1 cellular context compared by ENCODE assay signal in the genomic region with DNA sequence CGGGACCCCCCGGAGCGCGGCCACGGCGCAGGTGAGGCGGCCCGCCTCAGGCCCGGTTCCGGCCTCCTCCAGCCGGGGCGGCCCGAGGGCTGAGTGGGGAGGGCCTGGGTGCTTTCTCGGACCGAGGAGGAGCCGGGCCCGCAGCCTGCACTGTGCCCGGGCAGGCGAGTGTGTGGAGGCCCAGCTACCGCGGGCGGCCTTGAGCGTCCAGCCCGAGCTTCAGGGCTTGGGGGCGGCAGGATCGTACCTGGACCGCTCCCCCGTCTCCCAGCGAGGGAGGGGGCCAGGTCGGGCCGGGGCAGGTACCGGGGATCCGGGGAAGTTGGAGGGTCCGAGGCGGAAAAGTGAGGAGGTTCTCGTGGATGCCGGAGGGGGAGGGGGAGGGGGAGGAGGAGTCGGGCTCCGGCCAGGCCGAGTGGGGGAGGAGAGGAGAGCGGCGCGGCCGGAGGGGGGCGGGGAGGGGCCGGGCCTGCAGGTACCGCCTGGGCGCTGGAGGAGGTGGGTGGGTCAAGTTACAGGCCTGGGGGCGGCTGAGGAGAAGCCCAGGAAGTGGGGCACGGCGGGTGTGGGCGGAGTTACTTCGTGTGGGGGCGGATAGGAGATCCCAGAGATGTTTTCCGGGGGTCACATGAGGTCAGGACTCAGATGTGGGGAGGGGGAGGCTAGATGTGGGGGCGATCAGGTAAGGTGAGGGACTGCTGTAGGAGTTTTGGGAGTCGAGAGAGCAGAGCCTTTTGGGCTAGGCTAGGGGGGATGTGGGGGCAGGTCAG.
TF ChIP-seq lines count a peak whose summit lies in the region.

No MANE protein-coding gene starts in this region.

TF ChIP-seq in K562, 482 proteins besides CTCF, POLR2A, EP300 and RAD21 (continued from another document and continues in another):
- TF ChIP-seq, protein P1, sequence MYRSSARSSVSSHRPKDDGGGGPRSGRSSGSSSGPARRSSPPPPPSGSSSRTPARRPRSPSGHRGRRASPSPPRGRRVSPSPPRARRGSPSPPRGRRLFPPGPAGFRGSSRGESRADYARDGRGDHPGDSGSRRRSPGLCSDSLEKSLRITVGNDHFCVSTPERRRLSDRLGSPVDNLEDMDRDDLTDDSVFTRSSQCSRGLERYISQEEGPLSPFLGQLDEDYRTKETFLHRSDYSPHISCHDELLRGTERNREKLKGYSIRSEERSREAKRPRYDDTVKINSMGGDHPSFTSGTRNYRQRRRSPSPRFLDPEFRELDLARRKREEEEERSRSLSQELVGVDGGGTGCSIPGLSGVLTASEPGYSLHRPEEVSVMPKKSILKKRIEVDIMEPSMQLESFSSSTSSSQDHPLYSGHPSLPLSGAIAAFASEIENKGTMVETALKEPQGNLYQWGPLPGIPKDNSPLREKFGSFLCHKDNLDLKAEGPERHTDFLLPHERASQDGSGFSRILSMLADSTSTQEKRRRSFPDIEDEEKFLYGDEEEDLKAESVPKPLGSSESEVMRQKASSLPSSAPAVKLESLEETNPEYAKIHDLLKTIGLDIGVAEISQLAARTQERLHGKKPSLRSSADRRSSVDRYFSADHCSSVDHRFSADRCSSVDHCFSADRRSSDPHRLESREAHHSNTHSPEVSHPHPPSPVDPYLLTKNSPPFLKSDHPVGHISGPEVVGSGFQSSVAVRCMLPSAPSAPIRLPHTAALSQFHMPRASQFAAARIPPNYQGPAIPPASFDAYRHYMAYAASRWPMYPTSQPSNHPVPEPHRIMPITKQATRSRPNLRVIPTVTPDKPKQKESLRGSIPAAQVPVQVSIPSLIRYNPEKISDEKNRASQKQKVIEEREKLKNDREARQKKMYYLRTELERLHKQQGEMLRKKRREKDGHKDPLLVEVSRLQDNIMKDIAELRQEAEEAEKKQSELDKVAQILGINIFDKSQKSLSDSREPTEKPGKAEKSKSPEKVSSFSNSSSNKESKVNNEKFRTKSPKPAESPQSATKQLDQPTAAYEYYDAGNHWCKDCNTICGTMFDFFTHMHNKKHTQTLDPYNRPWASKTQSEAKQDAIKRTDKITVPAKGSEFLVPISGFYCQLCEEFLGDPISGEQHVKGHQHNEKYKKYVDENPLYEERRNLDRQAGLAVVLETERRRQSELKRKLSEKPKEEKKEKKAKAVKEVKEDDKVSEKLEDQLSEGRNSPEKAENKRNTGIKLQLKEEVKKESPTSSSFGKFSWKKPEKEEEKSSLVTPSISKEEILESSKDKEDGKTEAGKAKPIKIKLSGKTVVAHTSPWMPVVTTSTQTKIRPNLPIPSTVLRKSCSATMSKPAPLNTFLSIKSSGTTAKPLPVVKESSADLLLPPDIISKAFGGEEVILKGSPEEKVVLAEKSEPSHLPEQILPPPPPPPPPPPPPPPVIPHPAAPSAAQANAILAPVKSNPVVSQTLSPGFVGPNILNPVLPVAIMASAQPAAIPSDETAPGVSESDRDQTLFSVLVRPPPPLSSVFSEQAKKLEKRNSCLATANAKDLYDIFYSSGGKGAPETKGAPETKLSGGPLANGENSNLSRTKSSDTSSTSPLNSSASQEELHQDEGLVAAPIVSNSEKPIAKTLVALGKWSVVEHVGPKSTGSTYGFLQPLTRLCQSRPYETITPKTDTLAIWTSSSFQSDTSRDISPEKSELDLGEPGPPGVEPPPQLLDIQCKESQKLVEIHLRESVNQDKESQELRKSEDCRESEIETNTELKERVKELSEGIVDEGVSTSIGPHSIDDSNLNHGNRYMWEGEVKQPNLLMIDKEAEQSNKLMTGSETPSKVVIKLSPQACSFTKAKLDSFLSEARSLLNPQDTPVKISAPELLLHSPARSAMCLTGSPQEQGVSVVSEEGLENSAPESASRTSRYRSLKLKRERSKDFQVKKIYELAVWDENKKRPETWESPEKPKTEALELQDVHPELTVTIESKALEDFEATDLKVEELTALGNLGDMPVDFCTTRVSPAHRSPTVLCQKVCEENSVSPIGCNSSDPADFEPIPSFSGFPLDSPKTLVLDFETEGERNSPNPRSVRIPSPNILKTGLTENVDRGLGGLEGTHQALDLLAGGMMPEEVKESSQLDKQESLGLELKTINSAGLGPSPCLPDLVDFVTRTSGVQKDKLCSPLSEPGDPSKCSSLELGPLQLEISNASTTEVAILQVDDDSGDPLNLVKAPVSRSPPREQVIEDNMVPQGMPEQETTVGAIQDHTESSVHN (IDR thresholded peaks at IDR 0.05; ENCODE audit: borderline replicate concordance in 1 of 2, low read depth in 1 of 2): no peak
- TF ChIP-seq GATA2 (CRISPR knock-in tag; IDR thresholded peaks at IDR 0.05) (peak; percentile 55), ZNF197 (CRISPR knock-in tag; IDR thresholded peaks at IDR 0.05; ENCODE audit: low read depth) (no peak), ZNF431 (CRISPR knock-in tag; IDR thresholded peaks at IDR 0.05) (no peak), BACH1 (tag; IDR thresholded peaks at IDR 0.05) (no peak), HMGXB4 (CRISPR knock-in tag; IDR thresholded peaks at IDR 0.05) (no peak), ZNF311 (CRISPR knock-in tag; IDR thresholded peaks at IDR 0.05) (no peak), SAFB (IDR thresholded peaks at IDR 0.05; ENCODE audit: borderline replicate concordance, low read depth, low read length) (no peak), ZFP36 (IDR thresholded peaks at IDR 0.05; ENCODE audit: low read depth, low read length, partially characterized antibody) (no peak), BCL6 (CRISPR knock-in tag; IDR thresholded peaks at IDR 0.05) (no peak), LARP7 (IDR thresholded peaks at IDR 0.05) (no peak), CTBP1 (IDR thresholded peaks at IDR 0.05; ENCODE audit: borderline replicate concordance) (no peak), PPARD (CRISPR knock-in tag; IDR thresholded peaks at IDR 0.05) (no peak), WHSC1 (IDR thresholded peaks at IDR 0.05; ENCODE audit: low read length) (no peak), FOXA1 (IDR thresholded peaks at IDR 0.05; ENCODE audit: borderline replicate concordance) (no peak), ZNF717 (CRISPR knock-in tag; IDR thresholded peaks at IDR 0.05) (no peak), ZNF699 (CRISPR knock-in tag; IDR thresholded peaks at IDR 0.05; ENCODE audit: insufficient replicate concordance) (no peak), SREBF2 (CRISPR knock-in tag; IDR thresholded peaks at IDR 0.05) (no peak), IRF2 (CRISPR knock-in tag; IDR thresholded peaks at IDR 0.05) (no peak), FOSL1 (tag; conservative IDR thresholded peaks at IDR 0.05) (no peak), MCM2 (IDR thresholded peaks at IDR 0.05; ENCODE audit: low read depth) (no peak), EP400 (IDR thresholded peaks at IDR 0.05) (no peak; the same call in 1 of the 2 replicates), PTBP1 (IDR thresholded peaks at IDR 0.05; ENCODE audit: low read depth, low read length) (no peak), HDAC2 (IDR thresholded peaks at IDR 0.05) (0 out of 2 replicates have a peak, but pooled peaks have one; percentile 29), CAMTA2 (CRISPR knock-in tag; conservative IDR thresholded peaks at IDR 0.05) (no peak), HEY1 (CRISPR knock-in tag; IDR thresholded peaks at IDR 0.05; ENCODE audit: borderline replicate concordance) (no peak), E2F1 (CRISPR knock-in tag; IDR thresholded peaks at IDR 0.05) (no peak)
- TF ChIP-seq, protein P2, sequence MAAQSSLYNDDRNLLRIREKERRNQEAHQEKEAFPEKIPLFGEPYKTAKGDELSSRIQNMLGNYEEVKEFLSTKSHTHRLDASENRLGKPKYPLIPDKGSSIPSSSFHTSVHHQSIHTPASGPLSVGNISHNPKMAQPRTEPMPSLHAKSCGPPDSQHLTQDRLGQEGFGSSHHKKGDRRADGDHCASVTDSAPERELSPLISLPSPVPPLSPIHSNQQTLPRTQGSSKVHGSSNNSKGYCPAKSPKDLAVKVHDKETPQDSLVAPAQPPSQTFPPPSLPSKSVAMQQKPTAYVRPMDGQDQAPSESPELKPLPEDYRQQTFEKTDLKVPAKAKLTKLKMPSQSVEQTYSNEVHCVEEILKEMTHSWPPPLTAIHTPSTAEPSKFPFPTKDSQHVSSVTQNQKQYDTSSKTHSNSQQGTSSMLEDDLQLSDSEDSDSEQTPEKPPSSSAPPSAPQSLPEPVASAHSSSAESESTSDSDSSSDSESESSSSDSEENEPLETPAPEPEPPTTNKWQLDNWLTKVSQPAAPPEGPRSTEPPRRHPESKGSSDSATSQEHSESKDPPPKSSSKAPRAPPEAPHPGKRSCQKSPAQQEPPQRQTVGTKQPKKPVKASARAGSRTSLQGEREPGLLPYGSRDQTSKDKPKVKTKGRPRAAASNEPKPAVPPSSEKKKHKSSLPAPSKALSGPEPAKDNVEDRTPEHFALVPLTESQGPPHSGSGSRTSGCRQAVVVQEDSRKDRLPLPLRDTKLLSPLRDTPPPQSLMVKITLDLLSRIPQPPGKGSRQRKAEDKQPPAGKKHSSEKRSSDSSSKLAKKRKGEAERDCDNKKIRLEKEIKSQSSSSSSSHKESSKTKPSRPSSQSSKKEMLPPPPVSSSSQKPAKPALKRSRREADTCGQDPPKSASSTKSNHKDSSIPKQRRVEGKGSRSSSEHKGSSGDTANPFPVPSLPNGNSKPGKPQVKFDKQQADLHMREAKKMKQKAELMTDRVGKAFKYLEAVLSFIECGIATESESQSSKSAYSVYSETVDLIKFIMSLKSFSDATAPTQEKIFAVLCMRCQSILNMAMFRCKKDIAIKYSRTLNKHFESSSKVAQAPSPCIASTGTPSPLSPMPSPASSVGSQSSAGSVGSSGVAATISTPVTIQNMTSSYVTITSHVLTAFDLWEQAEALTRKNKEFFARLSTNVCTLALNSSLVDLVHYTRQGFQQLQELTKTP (IDR thresholded peaks at IDR 0.05; ENCODE audit: low read depth in 1 of 2, partially characterized antibody in 2 of 2): peak in 1 of 2 experiments; percentile 86
- TF ChIP-seq, protein P3, sequence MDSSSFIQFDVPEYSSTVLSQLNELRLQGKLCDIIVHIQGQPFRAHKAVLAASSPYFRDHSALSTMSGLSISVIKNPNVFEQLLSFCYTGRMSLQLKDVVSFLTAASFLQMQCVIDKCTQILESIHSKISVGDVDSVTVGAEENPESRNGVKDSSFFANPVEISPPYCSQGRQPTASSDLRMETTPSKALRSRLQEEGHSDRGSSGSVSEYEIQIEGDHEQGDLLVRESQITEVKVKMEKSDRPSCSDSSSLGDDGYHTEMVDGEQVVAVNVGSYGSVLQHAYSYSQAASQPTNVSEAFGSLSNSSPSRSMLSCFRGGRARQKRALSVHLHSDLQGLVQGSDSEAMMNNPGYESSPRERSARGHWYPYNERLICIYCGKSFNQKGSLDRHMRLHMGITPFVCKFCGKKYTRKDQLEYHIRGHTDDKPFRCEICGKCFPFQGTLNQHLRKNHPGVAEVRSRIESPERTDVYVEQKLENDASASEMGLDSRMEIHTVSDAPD (CRISPR knock-in tag; IDR thresholded peaks at IDR 0.05): no peak
- TF ChIP-seq, protein P4, sequence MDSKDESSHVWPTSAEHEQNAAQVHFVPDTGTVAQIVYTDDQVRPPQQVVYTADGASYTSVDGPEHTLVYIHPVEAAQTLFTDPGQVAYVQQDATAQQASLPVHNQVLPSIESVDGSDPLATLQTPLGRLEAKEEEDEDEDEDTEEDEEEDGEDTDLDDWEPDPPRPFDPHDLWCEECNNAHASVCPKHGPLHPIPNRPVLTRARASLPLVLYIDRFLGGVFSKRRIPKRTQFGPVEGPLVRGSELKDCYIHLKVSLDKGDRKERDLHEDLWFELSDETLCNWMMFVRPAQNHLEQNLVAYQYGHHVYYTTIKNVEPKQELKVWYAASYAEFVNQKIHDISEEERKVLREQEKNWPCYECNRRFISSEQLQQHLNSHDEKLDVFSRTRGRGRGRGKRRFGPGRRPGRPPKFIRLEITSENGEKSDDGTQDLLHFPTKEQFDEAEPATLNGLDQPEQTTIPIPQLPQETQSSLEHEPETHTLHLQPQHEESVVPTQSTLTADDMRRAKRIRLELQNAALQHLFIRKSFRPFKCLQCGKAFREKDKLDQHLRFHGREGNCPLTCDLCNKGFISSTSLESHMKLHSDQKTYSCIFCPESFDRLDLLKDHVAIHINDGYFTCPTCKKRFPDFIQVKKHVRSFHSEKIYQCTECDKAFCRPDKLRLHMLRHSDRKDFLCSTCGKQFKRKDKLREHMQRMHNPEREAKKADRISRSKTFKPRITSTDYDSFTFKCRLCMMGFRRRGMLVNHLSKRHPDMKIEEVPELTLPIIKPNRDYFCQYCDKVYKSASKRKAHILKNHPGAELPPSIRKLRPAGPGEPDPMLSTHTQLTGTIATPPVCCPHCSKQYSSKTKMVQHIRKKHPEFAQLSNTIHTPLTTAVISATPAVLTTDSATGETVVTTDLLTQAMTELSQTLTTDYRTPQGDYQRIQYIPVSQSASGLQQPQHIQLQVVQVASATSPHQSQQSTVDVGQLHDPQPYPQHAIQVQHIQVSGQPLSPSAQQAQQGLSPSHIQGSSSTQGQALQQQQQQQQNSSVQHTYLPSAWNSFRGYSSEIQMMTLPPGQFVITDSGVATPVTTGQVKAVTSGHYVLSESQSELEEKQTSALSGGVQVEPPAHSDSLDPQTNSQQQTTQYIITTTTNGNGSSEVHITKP (IDR thresholded peaks at IDR 0.05; ENCODE audit: partially characterized antibody): no peak
- TF ChIP-seq, protein P5, sequence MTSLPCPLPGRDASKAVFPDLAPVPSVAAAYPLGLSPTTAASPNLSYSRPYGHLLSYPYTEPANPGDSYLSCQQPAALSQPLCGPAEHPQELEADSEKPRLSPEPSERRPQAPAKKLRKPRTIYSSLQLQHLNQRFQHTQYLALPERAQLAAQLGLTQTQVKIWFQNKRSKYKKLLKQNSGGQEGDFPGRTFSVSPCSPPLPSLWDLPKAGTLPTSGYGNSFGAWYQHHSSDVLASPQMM (CRISPR knock-in tag; IDR thresholded peaks at IDR 0.05): no peak
- TF ChIP-seq, protein P6, sequence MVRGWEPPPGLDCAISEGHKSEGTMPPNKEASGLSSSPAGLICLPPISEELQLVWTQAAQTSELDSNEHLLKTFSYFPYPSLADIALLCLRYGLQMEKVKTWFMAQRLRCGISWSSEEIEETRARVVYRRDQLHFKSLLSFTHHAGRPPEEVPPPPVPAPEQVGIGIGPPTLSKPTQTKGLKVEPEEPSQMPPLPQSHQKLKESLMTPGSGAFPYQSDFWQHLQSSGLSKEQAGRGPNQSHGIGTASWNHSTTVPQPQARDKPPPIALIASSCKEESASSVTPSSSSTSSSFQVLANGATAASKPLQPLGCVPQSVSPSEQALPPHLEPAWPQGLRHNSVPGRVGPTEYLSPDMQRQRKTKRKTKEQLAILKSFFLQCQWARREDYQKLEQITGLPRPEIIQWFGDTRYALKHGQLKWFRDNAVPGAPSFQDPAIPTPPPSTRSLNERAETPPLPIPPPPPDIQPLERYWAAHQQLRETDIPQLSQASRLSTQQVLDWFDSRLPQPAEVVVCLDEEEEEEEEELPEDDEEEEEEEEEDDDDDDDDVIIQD (CRISPR knock-in tag; IDR thresholded peaks at IDR 0.05): no peak
